1 cellular context compared by ENCODE assay signal in genomic region chr22:41831828-41832552, GRCh38.
TF ChIP-seq lines count a peak whose summit lies in the region.

No MANE protein-coding gene starts in this region.

TF ChIP-seq in SK-N-SH, 30 proteins besides CTCF, POLR2A, EP300 and RAD21 (continued from another document):
- TF ChIP-seq USF2 (IDR thresholded peaks at IDR 0.05; ENCODE audit: borderline replicate concordance, low read depth, low read length) = no peak
- no peak for TF ChIP-seq MXI1 (IDR thresholded peaks at IDR 0.05; ENCODE audit: low read depth, low read length)
- TF ChIP-seq TAF1 (IDR thresholded peaks at IDR 0.05; ENCODE audit: borderline replicate concordance, low read depth, low read length) = no peak
